ENCODE assay signal across 13 cellular contexts in the genomic region with DNA sequence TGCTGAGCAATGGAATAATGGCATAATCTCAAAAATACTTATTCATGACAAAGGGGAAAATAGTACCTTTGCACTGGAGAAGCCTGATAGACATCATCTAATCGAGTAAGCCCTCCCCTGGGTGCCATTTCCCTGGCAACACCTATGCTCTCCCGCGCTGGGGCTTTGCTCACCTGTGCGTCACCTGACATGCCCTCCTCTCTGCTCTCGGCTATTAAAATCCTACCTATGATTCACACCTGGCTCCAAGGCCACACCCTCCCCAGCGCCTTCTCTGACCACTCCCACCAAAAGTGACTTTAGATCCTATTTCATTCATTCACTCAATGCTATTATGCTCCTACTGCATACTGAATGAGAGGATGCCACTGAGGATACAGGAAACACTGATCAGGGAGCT.
DNase-seq lines count a peak whose midpoint lies in the region; ATAC-seq and TF ChIP-seq lines count a peak whose summit lies in the region.
"Had no signal": no experiment of that assay in that cellular context is flagged by ENCODE, and none has a peak within 500 bp of the region (broad histone marks: within the 10 kb centered on the region; RNA-seq: fewer than 3 reads in every experiment).

No MANE protein-coding gene starts in this region.

- no peaks in the 10 kb centered on the region for H3K27me3 ChIP-seq in GM23338 (ENCODE audit: insufficient read depth)

- TF ChIP-seq CTCF in RWPE1 (conservative IDR thresholded peaks at IDR 0.05; ENCODE audit: low read depth) (no peak), GM23338 (conservative IDR thresholded peaks at IDR 0.05; ENCODE audit: low read depth in 2 of 2) (no peak)

- peak; percentile 76 for DNase-seq in DMS153 (lab: John Stamatoyannopoulos, UW)
- DNase-seq in NCI-H1417 (lab: John Stamatoyannopoulos, UW) = peak; percentile 54 to 66 (median 60)
- DNase-seq in RWPE1 (ENCODE audit: low spot score) = peak; percentile 86
- peak; percentile 75 for DNase-seq in kidney tubule cell (ENCODE audit: low spot score)
- DNase-seq in GM23338 (ENCODE audit: low spot score) = no peak
- no peak for DNase-seq in globus pallidus (ENCODE audit: low spot score)
- DNase-seq in cerebellar cortex (ENCODE audit: low spot score) = no peak
- DNase-seq in NCI-H1092 (lab: John Stamatoyannopoulos, UW) = no peak
- DNase-seq: activated CD4-positive, alpha-beta T cell treated with anti-CD3 and anti-CD28 coated beads, Interleukin-2, amount 10 ng/mL, durations not matched to agents 7 days and 5 days; activated naive CD4-positive, alpha-beta T cell treated with anti-CD3 and anti-CD28 coated beads, Interleukin-2, amount 10 ng/mL, durations not matched to agents 7 days and 5 days; midbrain; nucleus accumbens had no signal

- no peaks in the 10 kb centered on the region for H3K9me2 ChIP-seq in GM23338 (ENCODE audit: insufficient read depth)

- H3K36me3 Mint-ChIP-seq in GM23338 (ENCODE audit: low read depth) = no peaks in the 10 kb centered on the region
- H3K36me3 Mint-ChIP-seq: activated naive CD4-positive, alpha-beta T cell treated with anti-CD3 and anti-CD28 coated beads, Interleukin-2, amount 10 ng/mL, durations not matched to agents 7 days and 5 days had no signal

- no peak overlapping the region for H2AFZ ChIP-seq in GM23338

- H3K27me3 Mint-ChIP-seq in GM23338 (ENCODE audit: insufficient read depth, low read depth, poor library complexity) = no peaks in the 10 kb centered on the region

- POLR2A ChIA-PET in RWPE1 (lab: Yijun Ruan, JAX; ENCODE audit: low non-redundant PET) = no interaction called here

- H3K27ac Mint-ChIP-seq in GM23338 = no peak overlapping the region
- H3K27ac Mint-ChIP-seq: activated CD4-positive, alpha-beta T cell treated with anti-CD3 and anti-CD28 coated beads, Interleukin-2, amount 10 ng/mL, durations not matched to agents 7 days and 5 days; activated naive CD4-positive, alpha-beta T cell treated with anti-CD3 and anti-CD28 coated beads, Interleukin-2, amount 10 ng/mL, durations not matched to agents 7 days and 5 days had no signal

- H3K9me3 Mint-ChIP-seq in GM23338 = peaks cover 7% of the 10 kb centered on the region; the same call in 2 of the 3 replicates
- H3K9me3 Mint-ChIP-seq: activated naive CD4-positive, alpha-beta T cell treated with anti-CD3 and anti-CD28 coated beads, Interleukin-2, amount 10 ng/mL, durations not matched to agents 7 days and 5 days had no signal

- H3K36me3 ChIP-seq in GM23338 (ENCODE audit: insufficient read depth) = no peaks in the 10 kb centered on the region
- H3K36me3 ChIP-seq: esophagus muscularis mucosa had no signal

- H4K20me1 ChIP-seq in GM23338 (replicated peaks; ENCODE audit: insufficient read depth) = no peaks in the 10 kb centered on the region

- H3F3A ChIP-seq in GM23338 (replicated peaks; ENCODE audit: low read depth) = no peaks in the 10 kb centered on the region

- H3K4me1 ChIP-seq in GM23338 (ENCODE audit: insufficient read depth) = no peaks in the 10 kb centered on the region
- H3K4me1 ChIP-seq: esophagus muscularis mucosa had no signal

- H3K4me2 ChIP-seq in GM23338 = no peak overlapping the region

- no peak overlapping the region for H3K4me3 Mint-ChIP-seq in GM23338
- H3K4me3 Mint-ChIP-seq: activated CD4-positive, alpha-beta T cell treated with anti-CD3 and anti-CD28 coated beads, Interleukin-2, amount 10 ng/mL, durations not matched to agents 7 days and 5 days; activated naive CD4-positive, alpha-beta T cell treated with anti-CD3 and anti-CD28 coated beads, Interleukin-2, amount 10 ng/mL, durations not matched to agents 7 days and 5 days had no signal

- no peak for ATAC-seq in GM23338

- no peaks in the 10 kb centered on the region for H3K79me2 ChIP-seq in GM23338 (replicated peaks; ENCODE audit: insufficient read depth)

- CTCF ChIA-PET in RWPE1 (lab: Yijun Ruan, JAX) = interaction anchor here (1.1 kb wide), 1 partner anchor 10 kb away, joined by 4 read pairs; no protein-coding TSS in a partner anchor

- no peaks in the 10 kb centered on the region; the same call in 2 of the 3 replicates for H3K4me1 Mint-ChIP-seq in GM23338

- H3K4me3 ChIP-seq in GM23338 = no peak overlapping the region
- H3K4me3 ChIP-seq: esophagus muscularis mucosa had no signal

- H3K27ac ChIP-seq in RWPE1 = no peak overlapping the region
- no peak overlapping the region for H3K27ac ChIP-seq in GM23338 (ENCODE audit: low read depth)
- H3K27ac ChIP-seq: esophagus muscularis mucosa had no signal

TF ChIP-seq in GM23338, 12 proteins besides CTCF, POLR2A, EP300 and RAD21:
- TF ChIP-seq EZH2 (IDR thresholded peaks at IDR 0.05; ENCODE audit: low read depth, unreplicated experiment) (no peak), NANOG (IDR thresholded peaks at IDR 0.05; ENCODE audit: borderline replicate concordance) (no peak), STAT1 (IDR thresholded peaks at IDR 0.05; ENCODE audit: unreplicated experiment) (no peak), EZH2phosphoT487 (IDR thresholded peaks at IDR 0.05; ENCODE audit: unreplicated experiment) (no peak), ZNF114 (CRISPR knock-in tag; IDR thresholded peaks at IDR 0.05) (no peak), ZNF462 (CRISPR knock-in tag; IDR thresholded peaks at IDR 0.05) (no peak), JUNB (IDR thresholded peaks at IDR 0.05; ENCODE audit: unreplicated experiment) (no peak)
- TF ChIP-seq, protein P1, sequence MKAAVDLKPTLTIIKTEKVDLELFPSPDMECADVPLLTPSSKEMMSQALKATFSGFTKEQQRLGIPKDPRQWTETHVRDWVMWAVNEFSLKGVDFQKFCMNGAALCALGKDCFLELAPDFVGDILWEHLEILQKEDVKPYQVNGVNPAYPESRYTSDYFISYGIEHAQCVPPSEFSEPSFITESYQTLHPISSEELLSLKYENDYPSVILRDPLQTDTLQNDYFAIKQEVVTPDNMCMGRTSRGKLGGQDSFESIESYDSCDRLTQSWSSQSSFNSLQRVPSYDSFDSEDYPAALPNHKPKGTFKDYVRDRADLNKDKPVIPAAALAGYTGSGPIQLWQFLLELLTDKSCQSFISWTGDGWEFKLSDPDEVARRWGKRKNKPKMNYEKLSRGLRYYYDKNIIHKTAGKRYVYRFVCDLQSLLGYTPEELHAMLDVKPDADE (IDR thresholded peaks at IDR 0.05) = no peak

Comparison
In these comparisons a context has a peak if more than half of its experiments do, and no peak if none do; other contexts are left out.
1. DNase-seq: peak in DMS153 (single experiment), NCI-H1417 (3 of 3), RWPE1 (single experiment) and kidney tubule cell (single experiment); none in GM23338 (single experiment), globus pallidus (single experiment), cerebellar cortex (single experiment) and NCI-H1092 (single experiment).